31 cellular contexts compared by ENCODE assay signal in genomic region chr17:50249887-50250286, GRCh38. TPM values are rescaled to one million over a fixed set of nuclear protein-coding genes. Genes with fewer than 3 reads are reported as not detected.
"Had no signal": no experiment of that assay in that cellular context is flagged by ENCODE, and none has a peak within 500 bp of the region (broad histone marks: within the 10 kb centered on the region; RNA-seq: fewer than 3 reads in every experiment).

No MANE protein-coding gene starts in this region.

- H3K27ac Mint-ChIP-seq: endodermal cell, mesothelial cell of epicardium had no signal

- DNase-seq: dermis blood vessel endothelial cell; dorsolateral prefrontal cortex; effector CD4-positive, alpha-beta T cell; effector memory CD4-positive, alpha-beta T cell; endodermal cell; erythroblast; esophagus squamous epithelium; foreskin fibroblast; foreskin melanocyte; gastrocnemius medialis; glutamatergic neuron; head of caudate nucleus; heart right ventricle; hippocampal formation; left cardiac atrium; left lung; left ventricle myocardium superior; lower lobe of right lung; mesenchymal stem cell; mucosa of descending colon had no signal

- H3K4me1 ChIP-seq: esophagus squamous epithelium, gastrocnemius medialis, heart right ventricle, left lung, lower lobe of right lung had no signal

- ATAC-seq: esophagus mucosa, gastrocnemius medialis, heart right ventricle, left cardiac atrium, left lung, left ventricle myocardium superior, lower lobe of right lung, mucosa of descending colon had no signal

- H3K9me3 ChIP-seq: gastrocnemius medialis had no signal

- H3K4me3 Mint-ChIP-seq: endodermal cell, mesothelial cell of epicardium had no signal

- FAIRE-seq: colon, endometrium, islet of Langerhans, keratinocyte had no signal

- H3K4me1 Mint-ChIP-seq: endodermal cell had no signal

- H3K36me3 ChIP-seq: esophagus squamous epithelium, gastrocnemius medialis, heart right ventricle, left lung, lower lobe of right lung had no signal

- H3K4me3 ChIP-seq: coronary artery, dorsolateral prefrontal cortex, esophagus squamous epithelium, gastrocnemius medialis, heart right ventricle, left lung, lower lobe of right lung, mucosa of descending colon had no signal

- H3K27ac ChIP-seq: coronary artery, dorsolateral prefrontal cortex, epithelial cell of prostate, esophagus squamous epithelium, gastrocnemius medialis, heart right ventricle, left lung, lower lobe of right lung had no signal

RNA-seq across cellular contexts. Expression of gene TMEM92, which starts 24.4 kb away (rescaled TPM):
- total RNA-seq: gastrocnemius medialis, heart right ventricle, left ventricle myocardium superior, lung microvascular endothelial cell, mesenteric fat pad, myocyte had no signal
